21 cellular contexts compared by ENCODE assay signal in the genomic region with DNA sequence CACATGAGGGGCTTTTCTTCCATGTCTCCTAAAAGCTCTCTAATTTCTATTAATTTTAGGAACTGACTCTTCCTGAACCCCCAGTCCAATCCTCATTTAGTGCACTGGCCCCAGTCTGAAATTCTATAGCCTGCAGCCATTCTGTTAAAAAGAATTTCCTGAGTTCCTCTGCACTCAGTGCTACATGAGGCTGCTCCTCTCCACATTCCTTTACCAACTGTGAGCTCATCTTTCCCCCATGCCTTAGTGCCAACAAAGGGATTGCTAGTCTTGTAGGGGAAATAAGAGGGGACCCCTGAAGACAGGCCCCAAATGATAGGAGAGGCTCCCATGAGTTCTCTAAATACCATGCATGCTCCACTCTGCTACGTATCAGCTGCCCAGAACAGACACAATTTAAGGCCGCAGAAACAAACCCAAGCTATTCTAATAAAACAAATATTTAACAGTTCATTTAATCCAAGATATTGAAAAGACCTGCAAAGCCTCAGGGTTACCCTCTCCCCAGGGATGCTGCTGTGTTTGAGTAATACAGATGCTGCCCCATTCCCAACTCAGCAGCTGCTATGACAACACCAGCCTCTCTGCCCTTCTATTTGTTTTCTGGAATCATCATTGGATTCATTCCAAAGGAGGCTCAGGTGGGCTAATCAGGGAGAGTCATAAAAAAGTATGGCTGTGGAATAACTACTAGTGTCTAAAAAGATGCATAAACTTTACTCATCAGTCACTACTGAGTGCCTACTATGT.
A peak's percentile ranks its signal among the peaks of the same experiment; 100 is the strongest.
DNase-seq lines count a peak whose midpoint lies in the region; ATAC-seq and TF ChIP-seq lines count a peak whose summit lies in the region.
"Had no signal": no experiment of that assay in that cellular context is flagged by ENCODE, and none has a peak within 500 bp of the region (broad histone marks: within the 10 kb centered on the region; RNA-seq: fewer than 3 reads in every experiment).

No MANE protein-coding gene starts in this region.

- intact Hi-C loops in thyroid gland (cut with DNase I) = no loop called here

- H3K27me3 ChIP-seq in thyroid gland = no peaks in the 10 kb centered on the region
- H3K27me3 ChIP-seq: colonic mucosa, spleen, testis had no signal

- DNase-seq in ELF-1 (ENCODE audit: low read depth, low spot score) (peak; percentile 36), NCI-H1694 treated with DMSO at 0.1 percent for 48 hours (lab: John Stamatoyannopoulos, UW) (peak; percentile 41), NCI-H774 (lab: John Stamatoyannopoulos, UW) (peak; percentile 66), left kidney (ENCODE audit: low read depth, low spot score) (peak; percentile 3), thyroid gland (no peak)
- no peak for DNase-seq in T-helper 2 cell treated with Interferon-gamma antibody and Interleukin-4, amounts not matched to agents 5 μg/mL and 100 μg/mL, for 36 hours (ENCODE audit: low spot score)
- no peak for DNase-seq in activated T-cell treated with anti-CD3 and anti-CD28 coated beads, Interleukin-2, amount 50 U/mL, for 1 hour
- DNase-seq: activated B cell treated with CpG ODN at 0.5 μM for 24 hours; activated CD4-positive, alpha-beta memory T cell treated with anti-CD3 and anti-CD28 coated beads, Interleukin-2, amount 10 ng/mL, durations not matched to agents 7 days and 5 days; activated naive CD8-positive, alpha-beta T cell treated with anti-CD3 and anti-CD28 coated beads for 36 hours; activated T-cell treated with anti-CD3 and anti-CD28 coated beads, Interleukin-2, amount 50 U/mL, for 4 hours; Caco-2; colonic mucosa; Kasumi-1; left cardiac atrium; SIG-M5; spleen; T-helper 2 cell; testis had no signal

- no peak overlapping the region for H3K4me3 Mint-ChIP-seq in T-helper 2 cell treated with Interferon-gamma antibody and Interleukin-4, amounts not matched to agents 5 μg/mL and 100 μg/mL, for 36 hours
- H3K4me3 Mint-ChIP-seq: activated B cell treated with CpG ODN at 0.5 μM for 24 hours; activated CD4-positive, alpha-beta memory T cell treated with anti-CD3 and anti-CD28 coated beads, Interleukin-2, amount 10 ng/mL, durations not matched to agents 7 days and 5 days; activated naive CD8-positive, alpha-beta T cell treated with anti-CD3 and anti-CD28 coated beads for 36 hours; activated T-cell treated with anti-CD3 and anti-CD28 coated beads, Interleukin-2, amount 50 U/mL, for 4 hours; brain had no signal

- H3K36me3 ChIP-seq in thyroid gland = no peaks in the 10 kb centered on the region
- H3K36me3 ChIP-seq: colonic mucosa, spleen had no signal

- H3K27ac ChIP-seq in thyroid gland = no peak overlapping the region
- H3K27ac ChIP-seq: colonic mucosa, spleen, testis had no signal

- H3K36me3 Mint-ChIP-seq in T-helper 2 cell treated with Interferon-gamma antibody and Interleukin-4, amounts not matched to agents 5 μg/mL and 100 μg/mL, for 36 hours (ENCODE audit: low read depth) = no peaks in the 10 kb centered on the region
- H3K36me3 Mint-ChIP-seq: activated naive CD8-positive, alpha-beta T cell treated with anti-CD3 and anti-CD28 coated beads for 36 hours; brain had no signal

- no peak for ATAC-seq in HG02870 (IDR thresholded peaks at IDR 0.05; ENCODE audit: unreplicated experiment)
- ATAC-seq: activated T-cell treated with anti-CD3 and anti-CD28 coated beads, Interleukin-2, amount 50 U/mL, for 4 hours; left cardiac atrium had no signal

- no peaks in the 10 kb centered on the region for H3K4me1 ChIP-seq in thyroid gland
- H3K4me1 ChIP-seq: Caco-2, colonic mucosa, spleen, testis had no signal

- no peak for TF ChIP-seq POLR2A in thyroid gland (IDR thresholded peaks at IDR 0.05)

- peaks cover 38% of the 10 kb centered on the region for H3K9me3 Mint-ChIP-seq in T-helper 2 cell treated with Interferon-gamma antibody and Interleukin-4, amounts not matched to agents 5 μg/mL and 100 μg/mL, for 36 hours

- no peak overlapping the region for H3K4me3 ChIP-seq in thyroid gland (replicated peaks in 1 of 3)
- H3K4me3 ChIP-seq: colonic mucosa, spleen, testis had no signal

- 73 to 84% methylated on average over 2 of the region's 2 CpGs for WGBS in thyroid gland, 2 donors

- TF ChIP-seq CTCF in thyroid gland (IDR thresholded peaks at IDR 0.05) = no peak

- no peaks in the 10 kb centered on the region for H3K9me3 ChIP-seq in thyroid gland
- H3K9me3 ChIP-seq: Caco-2, colonic mucosa, testis had no signal

- no peaks in the 10 kb centered on the region for H3K4me1 Mint-ChIP-seq in T-helper 2 cell treated with Interferon-gamma antibody and Interleukin-4, amounts not matched to agents 5 μg/mL and 100 μg/mL, for 36 hours (ENCODE audit: low read depth)
- H3K4me1 Mint-ChIP-seq: activated B cell treated with CpG ODN at 0.5 μM for 24 hours; activated CD4-positive, alpha-beta memory T cell treated with anti-CD3 and anti-CD28 coated beads, Interleukin-2, amount 10 ng/mL, durations not matched to agents 7 days and 5 days; activated naive CD8-positive, alpha-beta T cell treated with anti-CD3 and anti-CD28 coated beads for 36 hours had no signal

- H3K27ac Mint-ChIP-seq in T-helper 2 cell treated with Interferon-gamma antibody and Interleukin-4, amounts not matched to agents 5 μg/mL and 100 μg/mL, for 36 hours = no peak overlapping the region
- H3K27ac Mint-ChIP-seq: activated B cell treated with CpG ODN at 0.5 μM for 24 hours; activated CD4-positive, alpha-beta memory T cell treated with anti-CD3 and anti-CD28 coated beads, Interleukin-2, amount 10 ng/mL, durations not matched to agents 7 days and 5 days; activated naive CD8-positive, alpha-beta T cell treated with anti-CD3 and anti-CD28 coated beads for 36 hours had no signal

- H3K27me3 Mint-ChIP-seq in T-helper 2 cell treated with Interferon-gamma antibody and Interleukin-4, amounts not matched to agents 5 μg/mL and 100 μg/mL, for 36 hours (ENCODE audit: low read depth) = no peaks in the 10 kb centered on the region
- H3K27me3 Mint-ChIP-seq: activated B cell treated with CpG ODN at 0.5 μM for 24 hours; activated CD4-positive, alpha-beta memory T cell treated with anti-CD3 and anti-CD28 coated beads, Interleukin-2, amount 10 ng/mL, durations not matched to agents 7 days and 5 days; activated naive CD8-positive, alpha-beta T cell treated with anti-CD3 and anti-CD28 coated beads for 36 hours had no signal

Comparison
In these comparisons a context has a peak if more than half of its experiments do, and no peak if none do; other contexts are left out.
1. DNase-seq: peak in ELF-1 (single experiment), NCI-H1694 treated with DMSO at 0.1 percent for 48 hours (single experiment), NCI-H774 (single experiment) and left kidney (single experiment); none in T-helper 2 cell treated with Interferon-gamma antibody and Interleukin-4, amounts not matched to agents 5 μg/mL and 100 μg/mL, for 36 hours (single experiment), activated T-cell treated with anti-CD3 and anti-CD28 coated beads, Interleukin-2, amount 50 U/mL, for 1 hour (single experiment) and thyroid gland (0 of 2).